In the genomic region with DNA sequence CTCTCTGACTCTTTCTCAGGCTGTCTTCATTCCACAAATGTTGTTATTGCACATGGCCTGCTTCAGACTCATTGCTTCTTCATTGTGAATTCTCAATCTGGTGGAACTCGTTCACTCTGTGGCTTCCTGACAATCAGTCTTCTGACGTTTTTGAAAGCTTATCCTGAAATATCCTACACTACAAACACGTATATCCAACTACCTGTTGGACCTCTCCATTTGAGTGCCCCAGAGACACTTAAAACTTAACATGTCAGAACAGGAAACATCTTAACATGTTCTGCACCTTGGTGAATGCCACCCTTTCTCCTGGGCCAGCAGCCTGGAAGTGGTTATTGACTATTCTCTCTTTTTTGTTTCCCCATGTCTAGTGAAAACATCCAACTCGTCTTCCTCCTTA, we compare ENCODE assay signal across 20 cellular contexts.
"Had no signal": no experiment of that assay in that cellular context is flagged by ENCODE, and none has a peak within 500 bp of the region (broad histone marks: within the 10 kb centered on the region; RNA-seq: fewer than 3 reads in every experiment).

No MANE protein-coding gene starts in this region.

- H3K9me3 ChIP-seq: gastrocnemius medialis, left ventricle myocardium inferior, neutrophil, thyroid gland had no signal

- H3K4me1 ChIP-seq: parathyroid adenoma, thyroid gland had no signal

- H3K36me3 ChIP-seq: cardiac muscle cell, gastrocnemius medialis, left ventricle myocardium inferior, neutrophil, thyroid gland had no signal

- H3K4me3 ChIP-seq: cardiac muscle cell, gastrocnemius medialis, left ventricle myocardium inferior, thyroid gland had no signal

- H3K27me3 ChIP-seq: cardiac muscle cell, gastrocnemius medialis, neutrophil, thyroid gland had no signal

- H3K27ac ChIP-seq: cardiac muscle cell, gastrocnemius medialis, left ventricle myocardium inferior, neutrophil, parathyroid adenoma, thyroid gland had no signal

- DNase-seq: activated CD4-positive, alpha-beta T cell treated with anti-CD3 and anti-CD28 coated beads for 36 hours; activated CD4-positive, alpha-beta T cell treated with anti-CD3 and anti-CD28 coated beads, Interleukin-2, amount 50 U/mL, for 48 hours; activated CD8-positive, alpha-beta memory T cell treated with anti-CD3 and anti-CD28 coated beads, Interleukin-2, amount 50 U/mL, for 48 hours; activated naive CD4-positive, alpha-beta T cell treated with Interleukin-2 at 50 U/mL for 16 hours; activated naive CD8-positive, alpha-beta T cell treated with anti-CD3 and anti-CD28 coated beads, Interleukin-2, amount 10 ng/mL, durations not matched to agents 7 days and 5 days; activated T-cell treated with anti-CD3 and anti-CD28 coated beads, Interleukin-2, amount 50 U/mL, for 48 hours; amniotic stem cell; effector CD8-positive, alpha-beta T cell; gastrocnemius medialis; hippocampal formation; left ventricle myocardium inferior; right cardiac atrium; stimulated activated CD4-positive, alpha-beta T cell treated with anti-CD3 and anti-CD28 coated beads, Interleukin-12 subunit alpha, Interleukin-12 subunit beta, amount 100 ng/mL, for 4 hours; substantia nigra; T-helper 9 cell; thyroid gland had no signal

- ATAC-seq: gastrocnemius medialis, right cardiac atrium, WTC11 had no signal
